In genomic region chr11:73308003-73308962, GRCh38 we compare ENCODE assay signal across 8 cellular contexts. TPM values are rescaled to one million over a fixed set of nuclear protein-coding genes. Genes with fewer than 3 reads are reported as not detected.
DNase-seq lines count a peak whose midpoint lies in the region; ATAC-seq and TF ChIP-seq lines count a peak whose summit lies in the region.

Gene ARHGEF17 (plus strand): TSS chr11:73308276. CDS start chr11:73308639, 363 bp downstream.

- peaks cover 6 to 16% (median 11%) of the 10 kb centered on the region in 4 donors for H3K4me1 Mint-ChIP-seq in naive thymus-derived CD8-positive, alpha-beta T cell

- H3K27ac Mint-ChIP-seq in naive thymus-derived CD8-positive, alpha-beta T cell = peak within 1 kb of the TSS in 7 of 10 donors; percentile 22 to 81 (median 45)

- H3K9me3 Mint-ChIP-seq in naive thymus-derived CD8-positive, alpha-beta T cell = no peaks in the 10 kb centered on the region

- H3K9me3 ChIP-seq in BLaER1 (no peaks in the 10 kb centered on the region), thoracic aorta (no peaks in the 10 kb centered on the region)

- POLR2A ChIA-PET in naive thymus-derived CD8-positive, alpha-beta T cell (lab: Charles Lee) = interaction anchor here (1.3 to 1.7 kb wide), 4 partner anchors 25 to 33 kb away, joined by 3 to 5 read pairs (median 4); no protein-coding TSS in a partner anchor

- peak within 1 kb of the TSS; percentile 88 to 99 (median 93) for H3K4me3 Mint-ChIP-seq in naive thymus-derived CD8-positive, alpha-beta T cell

- TF ChIP-seq POLR2A in GM19193 (IDR thresholded peaks at IDR 0.05; ENCODE audit: extremely low read depth, insufficient read depth, insufficient read length) = peak; percentile 12

- H3K4me2 ChIP-seq in BLaER1 = peak within 1 kb of the TSS; percentile 99

- H3K36me3 ChIP-seq in BLaER1 (peaks cover 3% of the 10 kb centered on the region; the same call in 1 of the 2 replicates), thoracic aorta (peaks cover 6% of the 10 kb centered on the region)

- DNase-seq in NCI-H82 treated with DMSO at 0.1 percent for 48 hours (lab: John Stamatoyannopoulos, UW; ENCODE audit: unreplicated experiment) (peak; percentile 50), fibroblast of the aortic adventitia (ENCODE audit: low read depth) (peak; percentile 75), thoracic aorta (ENCODE audit: low spot score) (no peak)
- peak; percentile 52 for DNase-seq in activated naive CD4-positive, alpha-beta T cell treated with Interleukin-2 at 50 U/mL for 16 hours
- DNase-seq in naive thymus-derived CD8-positive, alpha-beta T cell = peak in 5 of 10 donors; percentile 34 to 69 (median 39)

- peaks cover 38% of the 10 kb centered on the region for H4K20me1 ChIP-seq in BLaER1

- H3K4me1 ChIP-seq in BLaER1 (peaks cover 62% of the 10 kb centered on the region), thoracic aorta (ENCODE audit: control insufficient read depth in 1 of 2, low read depth in 2 of 2) (peaks cover 7 to 29% of the 10 kb centered on the region in 2 donors)

- H3K27me3 Mint-ChIP-seq in naive thymus-derived CD8-positive, alpha-beta T cell = peaks cover 7 to 38% (median 15%) of the 10 kb centered on the region in 5 donors

- peaks cover 27% of the 10 kb centered on the region for H3K27me3 ChIP-seq in BLaER1
- H3K27me3 ChIP-seq in thoracic aorta (replicated peaks; ENCODE audit: insufficient read depth) = no peaks in the 10 kb centered on the region

- H3K27ac ChIP-seq in BLaER1 (peak within 1 kb of the TSS; percentile 90), thoracic aorta (peak within 1 kb of the TSS; percentile 98 to 100)

- TF ChIP-seq CTCF in fibroblast of the aortic adventitia (IDR thresholded peaks at IDR 0.05; ENCODE audit: insufficient read depth, low read length) = no peak
- no peak for TF ChIP-seq CTCF in thoracic aorta (IDR thresholded peaks at IDR 0.05)

- H3K9ac ChIP-seq in BLaER1 = peak within 1 kb of the TSS; percentile 82

- H3K36me3 Mint-ChIP-seq in naive thymus-derived CD8-positive, alpha-beta T cell = no peaks in the 10 kb centered on the region

- ATAC-seq in HG03378 (IDR thresholded peaks at IDR 0.05; ENCODE audit: unreplicated experiment) (peak; percentile 18), thoracic aorta (ENCODE audit: insufficient number of reproducible peaks, low FRiP score, low read depth) (peak; percentile 19)
- ATAC-seq in naive thymus-derived CD8-positive, alpha-beta T cell = peak; percentile 28 to 38

- H3K4me3 ChIP-seq in BLaER1 = peak within 1 kb of the TSS; percentile 79
- H3K4me3 ChIP-seq in fibroblast of the aortic adventitia (ENCODE audit: low read depth, low read length) = peak within 1 kb of the TSS; percentile 81
- peak within 1 kb of the TSS; percentile 81 for H3K4me3 ChIP-seq in thoracic aorta

RNA-seq across cellular contexts. Expression of gene ARHGEF17, which starts in this region (rescaled TPM):
- total RNA-seq in fibroblast of the aortic adventitia (ENCODE audit: low replicate concordance) (30.3 and 70.3 TPM in 2 replicates), thoracic aorta (100 to 1,000 TPM; 244 to 308 TPM)
- total RNA-seq in naive thymus-derived CD8-positive, alpha-beta T cell = not detected
- polyA plus RNA-seq in naive thymus-derived CD8-positive, alpha-beta T cell = under 1 TPM in 1 of 3 donors, not detected in 2; 0.19 TPM

Comparison
In these comparisons a context has a peak if more than half of its experiments do, and no peak if none do; other contexts are left out.
1. RNA of gene ARHGEF17 (total RNA-seq): 244 to 308 TPM in thoracic aorta and 30.3 to 70.3 TPM in fibroblast of the aortic adventitia; not detected in naive thymus-derived CD8-positive, alpha-beta T cell; every median in the first group is over 10 times any median in the second.
2. Peak in ATAC-seq in naive thymus-derived CD8-positive, alpha-beta T cell; RNA of the gene not detected or under 1 TPM.
3. Peak in every context shown above with its lines, with median percentiles within 50 percentile points of each other: H3K4me3 ChIP-seq and ATAC-seq.